10 cellular contexts compared by ENCODE assay signal in the genomic region with DNA sequence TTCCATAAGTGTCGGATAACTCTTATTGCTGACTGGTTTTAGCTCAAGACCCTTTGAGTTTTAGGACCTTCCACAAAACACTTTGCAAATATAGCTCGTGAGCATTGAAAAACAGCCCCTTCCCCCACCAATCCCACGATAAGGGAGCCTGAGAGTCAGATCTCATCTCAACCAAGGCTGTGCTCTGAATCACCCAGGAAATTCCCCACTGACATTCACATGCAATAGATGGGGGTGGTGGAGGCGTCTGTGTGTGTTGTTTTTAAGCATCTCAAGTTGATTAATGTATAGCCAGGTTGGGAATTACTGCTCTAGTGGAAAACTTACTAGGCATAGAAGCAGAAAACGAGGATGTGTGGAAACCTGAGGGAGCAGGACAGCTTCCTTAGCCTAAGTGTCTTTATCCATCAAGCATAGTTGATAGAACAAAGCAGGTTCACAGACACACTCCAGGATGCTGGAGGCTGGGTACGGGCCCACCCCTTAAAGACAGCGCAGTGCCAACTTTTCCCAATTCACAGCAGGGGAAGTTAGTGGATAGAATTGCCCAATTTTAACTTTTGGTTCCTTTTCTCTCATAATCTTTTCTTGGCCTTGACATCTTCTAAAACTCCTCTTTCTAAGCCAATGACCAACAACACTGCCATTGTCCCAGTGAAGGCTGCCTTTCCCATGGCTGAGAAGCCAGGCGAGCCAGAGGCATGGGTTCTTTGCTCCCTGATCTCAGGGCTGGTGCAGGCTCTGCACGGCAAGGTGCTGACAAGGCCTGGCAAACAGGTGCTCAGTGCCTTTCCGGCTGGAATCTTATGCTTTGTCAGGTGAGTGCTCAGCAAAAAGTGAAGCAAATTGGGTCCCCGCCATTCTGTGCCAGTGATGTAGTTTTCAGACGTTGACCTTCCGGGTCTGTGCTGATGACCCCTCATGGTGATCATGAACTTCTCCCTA.
DNase-seq lines count a peak whose midpoint lies in the region; ATAC-seq, FAIRE-seq and TF ChIP-seq lines count a peak whose summit lies in the region.
"Had no signal": no experiment of that assay in that cellular context is flagged by ENCODE, and none has a peak within 500 bp of the region (broad histone marks: within the 10 kb centered on the region; RNA-seq: fewer than 3 reads in every experiment).

No MANE protein-coding gene starts in this region.

- peak; percentile 77 for DNase-seq in activated naive CD4-positive, alpha-beta T cell treated with Interleukin-2 at 50 U/mL for 16 hours
- DNase-seq in activated naive CD4-positive, alpha-beta T cell (lab: John Stamatoyannopoulos, UW): no peak
- DNase-seq in bronchial epithelial cell (ENCODE audit: low read depth) (peak; percentile 58), NCI-H2171 (lab: John Stamatoyannopoulos, UW) (no peak), DMS79 (lab: John Stamatoyannopoulos, UW) (no peak), NCI-H1105 (lab: John Stamatoyannopoulos, UW) (no peak)
- peak; percentile 60 for DNase-seq in stimulated activated naive CD8-positive, alpha-beta T cell treated with anti-CD3 and anti-CD28 coated beads, Interleukin-15, Interleukin-2, amounts not matched to agents 100 U/mL and 50 U/mL, for 24 hours
- DNase-seq: NCI-H1694 treated with DMSO at 0.1 percent for 48 hours had no signal

- H3K27me3 ChIP-seq in bronchial epithelial cell (ENCODE audit: control insufficient read depth, insufficient read depth, low read length): no peaks in the 10 kb centered on the region

- peak; percentile 55 for ATAC-seq in HG03469 (IDR thresholded peaks at IDR 0.05; ENCODE audit: unreplicated experiment)
- ATAC-seq in stimulated activated naive CD8-positive, alpha-beta T cell treated with anti-CD3 and anti-CD28 coated beads, Interleukin-15, Interleukin-2, amounts not matched to agents 100 U/mL and 50 U/mL, for 24 hours: peak; percentile 87

- no peaks in the 10 kb centered on the region for H3K36me3 ChIP-seq in bronchial epithelial cell (ENCODE audit: control insufficient read depth, insufficient read depth, low read length)

- FAIRE-seq in bronchial epithelial cell (lab: Jason Lieb, UNC): no peak

- no peak for TF ChIP-seq CTCF in bronchial epithelial cell (IDR thresholded peaks at IDR 0.05; ENCODE audit: insufficient read depth, low read length, severe bottlenecking)

- no peak overlapping the region for H3K4me3 ChIP-seq in bronchial epithelial cell (ENCODE audit: low read depth, low read length)
- H3K4me3 ChIP-seq: skin epidermis had no signal

Comparison
In these comparisons a context has a peak if more than half of its experiments do, and no peak if none do; other contexts are left out.
1. DNase-seq: peak in activated naive CD4-positive, alpha-beta T cell treated with Interleukin-2 at 50 U/mL for 16 hours (single experiment), bronchial epithelial cell (single experiment) and stimulated activated naive CD8-positive, alpha-beta T cell treated with anti-CD3 and anti-CD28 coated beads, Interleukin-15, Interleukin-2, amounts not matched to agents 100 U/mL and 50 U/mL, for 24 hours (single experiment); none in activated naive CD4-positive, alpha-beta T cell (0 of 4), NCI-H2171 (single experiment), DMS79 (single experiment) and NCI-H1105 (single experiment).